ENCODE assay signal across 12 cellular contexts in the genomic region with DNA sequence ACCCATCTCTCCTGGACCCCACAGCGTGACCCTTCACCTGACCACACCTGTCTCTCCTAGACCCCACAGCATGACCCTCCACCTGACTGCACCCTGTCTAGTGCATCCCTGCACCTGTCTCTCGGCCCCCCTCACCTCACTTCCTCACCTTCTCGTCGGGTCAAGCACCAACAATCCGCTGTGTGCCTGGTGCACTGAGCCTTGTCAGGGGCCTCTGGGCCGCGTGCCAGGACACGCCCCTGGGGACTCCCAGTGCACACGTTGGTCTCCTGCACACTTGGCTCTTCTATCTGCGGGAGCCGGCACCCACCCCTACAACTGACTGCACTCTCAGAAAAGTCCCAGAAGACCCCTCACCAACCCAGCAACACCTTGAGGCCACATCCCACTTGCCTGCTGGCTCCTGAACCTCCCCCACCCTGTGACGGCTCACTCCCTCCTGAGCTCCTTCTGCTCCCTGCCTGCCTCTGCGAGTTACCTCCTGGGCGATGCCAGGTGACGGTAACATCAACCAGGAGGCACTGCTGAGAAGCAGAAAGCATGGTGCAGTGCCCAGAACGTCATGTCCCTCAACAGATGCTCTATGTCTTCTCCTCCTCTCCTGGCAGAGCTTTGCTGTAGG.
A peak's percentile ranks its signal among the peaks of the same experiment; 100 is the strongest.
DNase-seq lines count a peak whose midpoint lies in the region; ATAC-seq and TF ChIP-seq lines count a peak whose summit lies in the region.
"Had no signal": no experiment of that assay in that cellular context is flagged by ENCODE, and none has a peak within 500 bp of the region (broad histone marks: within the 10 kb centered on the region; RNA-seq: fewer than 3 reads in every experiment).

No MANE protein-coding gene starts in this region.

- H3K27me3 ChIP-seq in left ventricle myocardium inferior (ENCODE audit: low read depth): no peaks in the 10 kb centered on the region
- H3K27me3 ChIP-seq: ovary had no signal

- DNase-seq in ACHN (peak; percentile 28), NCI-H510A (lab: John Stamatoyannopoulos, UW) (peak; percentile 42), left ventricle myocardium inferior (peak; percentile 47), globus pallidus (ENCODE audit: low spot score) (no peak), T-helper 1 cell (no peak), DMS114 treated with DMSO at 0.1 percent for 48 hours (lab: John Stamatoyannopoulos, UW; ENCODE audit: unreplicated experiment) (no peak), 8988T (no peak)
- DNase-seq: left cardiac atrium had no signal

- in situ Hi-C loops in ACHN (cut with HindIII; ENCODE audit: low pct_ligation_motif_present, low pct_unique_long_range_greater_than_20kb, low sequenced_read_pairs): no loop called here

- H3K4me1 ChIP-seq in left ventricle myocardium inferior: peaks cover 17% of the 10 kb centered on the region

- TF ChIP-seq CTCF in left ventricle myocardium inferior (IDR thresholded peaks at IDR 0.05; ENCODE audit: borderline replicate concordance): no peak

- ATAC-seq in GM18511 (IDR thresholded peaks at IDR 0.05; ENCODE audit: unreplicated experiment): peak; percentile 87

- no peak overlapping the region for H3K4me3 ChIP-seq in left ventricle myocardium inferior
- H3K4me3 ChIP-seq: HAP-1, ovary had no signal

- intact Hi-C loops in left ventricle myocardium inferior (cut with micrococcal nuclease): no loop called here

- no peaks in the 10 kb centered on the region for H3K36me3 ChIP-seq in left ventricle myocardium inferior
- H3K36me3 ChIP-seq: HAP-1, ovary had no signal

- no peak overlapping the region for H3K27ac ChIP-seq in left ventricle myocardium inferior (replicated peaks)
- H3K27ac ChIP-seq: C4-2B, ovary had no signal

- H3K9me3 ChIP-seq in left ventricle myocardium inferior (replicated peaks): no peaks in the 10 kb centered on the region
- H3K9me3 ChIP-seq: HAP-1, ovary had no signal

Comparison
In these comparisons a context has a peak if more than half of its experiments do, and no peak if none do; other contexts are left out.
1. DNase-seq: peak in ACHN (single experiment), NCI-H510A (single experiment) and left ventricle myocardium inferior (single experiment); none in globus pallidus (single experiment), T-helper 1 cell (0 of 5), DMS114 treated with DMSO at 0.1 percent for 48 hours (single experiment) and 8988T (single experiment).